1 cellular context compared by ENCODE assay signal in genomic region chr1:212699104-212699838, GRCh38.
A peak's percentile ranks its signal among the peaks of the same experiment; 100 is the strongest.
TF ChIP-seq lines count a peak whose summit lies in the region.

No MANE protein-coding gene starts in this region.

TF ChIP-seq in K562, 482 proteins besides CTCF, POLR2A, EP300 and RAD21 (continued from another document and continues in another):
- peak; percentile 89 for TF ChIP-seq CTCFL (IDR thresholded peaks at IDR 0.05; ENCODE audit: borderline replicate concordance, insufficient read depth, low read depth, low read length, poor library complexity, severe bottlenecking)
- 0 out of 4 replicates have a peak, but pooled peaks have one; percentile 35 to 54 for TF ChIP-seq SIN3A (IDR thresholded peaks at IDR 0.05; ENCODE audit: borderline replicate concordance in 2 of 2, control insufficient read depth in 1 of 2, low read depth in 2 of 2, low read length in 2 of 2)
- no peak for TF ChIP-seq ZNF512 (tag; IDR thresholded peaks at IDR 0.05)
- peak; percentile 60 for TF ChIP-seq MXD1 (CRISPR knock-in tag; IDR thresholded peaks at IDR 0.05; ENCODE audit: borderline replicate concordance, poor library complexity, severe bottlenecking)
- peak; percentile 75; the same call in 1 of the 2 replicates for TF ChIP-seq MTA3 (IDR thresholded peaks at IDR 0.05; ENCODE audit: borderline replicate concordance)
- TF ChIP-seq L3MBTL2 (IDR thresholded peaks at IDR 0.05): peak; percentile 97
- no peak for TF ChIP-seq MLLT1 (IDR thresholded peaks at IDR 0.05)
- peak; percentile 87 for TF ChIP-seq ZNF740 (CRISPR knock-in tag; IDR thresholded peaks at IDR 0.05)
- no peak for TF ChIP-seq ZNF740 (tag; IDR thresholded peaks at IDR 0.05)
- 0 out of 2 replicates have a peak, but pooled peaks have one; percentile 24 for TF ChIP-seq ZNF24 (IDR thresholded peaks at IDR 0.05)
- peak; percentile 25; the same call in 1 of the 2 replicates for TF ChIP-seq MXI1 (IDR thresholded peaks at IDR 0.05; ENCODE audit: low read depth, low read length)
- no peak for TF ChIP-seq NEUROD1 (IDR thresholded peaks at IDR 0.05; ENCODE audit: borderline replicate concordance, low read depth, low read length, partially characterized antibody)
- TF ChIP-seq TRIM24 (IDR thresholded peaks at IDR 0.05): 0 out of 4 replicates have a peak, but pooled peaks of 1 of the 2 experiments have one; percentile 7
- 0 out of 2 replicates have a peak, but pooled peaks have one; percentile 8 for TF ChIP-seq KDM2B (CRISPR knock-in tag; IDR thresholded peaks at IDR 0.05)
- no peak for TF ChIP-seq CBX1 (IDR thresholded peaks at IDR 0.05; ENCODE audit: low read depth)
- TF ChIP-seq ERF (CRISPR knock-in tag; IDR thresholded peaks at IDR 0.05): peak; percentile 53; the same call in 1 of the 2 replicates
- peak; percentile 71; the same call in 1 of the 2 replicates for TF ChIP-seq ZNF592 (IDR thresholded peaks at IDR 0.05)
- TF ChIP-seq ZNF12 (CRISPR knock-in tag; IDR thresholded peaks at IDR 0.05): 0 out of 2 replicates have a peak, but pooled peaks have one; percentile 39
- no peak for TF ChIP-seq PATZ1 (CRISPR knock-in tag; IDR thresholded peaks at IDR 0.05; ENCODE audit: borderline replicate concordance)
- TF ChIP-seq CHAMP1 (IDR thresholded peaks at IDR 0.05): no peak
- TF ChIP-seq ZNF431 (CRISPR knock-in tag; IDR thresholded peaks at IDR 0.05): peak; percentile 86
- no peak for TF ChIP-seq ZBTB40 (IDR thresholded peaks at IDR 0.05)
- TF ChIP-seq ZBTB40 (CRISPR knock-in tag; IDR thresholded peaks at IDR 0.05): peak; percentile 68; the same call in 1 of the 2 replicates
